In the genomic region with DNA sequence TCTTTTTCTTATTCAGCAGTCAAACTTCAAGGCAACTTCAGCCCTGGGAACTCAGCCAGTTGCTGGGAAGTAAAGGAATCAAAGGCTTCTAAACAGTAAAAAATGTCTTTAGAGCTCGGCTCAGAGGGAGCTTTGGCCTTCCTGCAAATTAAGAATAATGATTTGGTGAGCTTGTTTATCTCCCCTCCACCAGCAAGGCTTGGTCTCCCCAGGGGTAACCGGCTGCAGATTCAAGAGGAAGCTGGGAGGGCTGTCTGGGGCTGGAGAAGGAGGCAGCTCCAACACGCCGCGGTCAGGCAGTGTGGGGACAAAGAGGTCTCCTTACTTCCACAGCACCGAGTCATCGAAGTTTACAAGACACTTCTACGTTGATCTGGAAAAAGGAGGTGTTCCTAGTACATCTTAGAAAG, we compare ENCODE assay signal across 16 cellular contexts. TPM values are rescaled to one million over a fixed set of nuclear protein-coding genes. Genes with fewer than 3 reads are reported as not detected.
DNase-seq lines count a peak whose midpoint lies in the region; ATAC-seq, FAIRE-seq and TF ChIP-seq lines count a peak whose summit lies in the region.
"Had no signal": no experiment of that assay in that cellular context is flagged by ENCODE, and none has a peak within 500 bp of the region (broad histone marks: within the 10 kb centered on the region; RNA-seq: fewer than 3 reads in every experiment).

No MANE protein-coding gene starts in this region.

- no peak for ATAC-seq in gastrocnemius medialis

- peak overlapping the region in 1 of 2 donors; percentile 4 for H3K9ac ChIP-seq in kidney (ENCODE audit: low read length in 2 of 2)

- H3K27ac ChIP-seq in kidney (ENCODE audit: low read depth in 2 of 2, low read length in 2 of 2): no peak overlapping the region
- peak overlapping the region in 3 of 4 donors; percentile 21 to 63 (median 62) for H3K27ac ChIP-seq in gastrocnemius medialis
- H3K27ac ChIP-seq: brain microvascular endothelial cell had no signal

- H3K9me3 Mint-ChIP-seq in endothelial cell (ENCODE audit: unreplicated experiment): no peaks in the 10 kb centered on the region

- TF ChIP-seq CTCF in astrocyte of the spinal cord (IDR thresholded peaks at IDR 0.05; ENCODE audit: low read depth, low read length): no peak
- TF ChIP-seq CTCF in kidney (IDR thresholded peaks at IDR 0.05; ENCODE audit: borderline replicate concordance, extremely low read depth, insufficient read depth): no peak
- TF ChIP-seq CTCF in gastrocnemius medialis (IDR thresholded peaks at IDR 0.05 in 4 of 5, conservative IDR thresholded peaks at IDR 0.05 in 1 of 5): no peak
- TF ChIP-seq CTCF in endothelial cell (IDR thresholded peaks at IDR 0.05; ENCODE audit: unreplicated experiment): no peak

- no peak for FAIRE-seq in kidney (lab: Jason Lieb, UNC)

- peaks cover 0 to 12% of the 10 kb centered on the region in 2 donors for H3K4me1 ChIP-seq in kidney (ENCODE audit: control insufficient read depth in 1 of 2, insufficient read depth in 1 of 2, low read depth in 1 of 2, low read length in 2 of 2)
- no peaks in the 10 kb centered on the region for H3K4me1 ChIP-seq in gastrocnemius medialis
- H3K4me1 ChIP-seq: BE2C had no signal

- H3K9me3 ChIP-seq in kidney (ENCODE audit: control insufficient read depth in 1 of 2, low read length in 2 of 2): no peaks in the 10 kb centered on the region
- H3K9me3 ChIP-seq in gastrocnemius medialis: no peaks in the 10 kb centered on the region
- H3K9me3 ChIP-seq: BE2C had no signal

- DNase-seq in H7 (peak; percentile 65), astrocyte of the spinal cord (ENCODE audit: low read depth, low spot score) (peak; percentile 24), kidney (peak; percentile 55), gastrocnemius medialis (no peak), endothelial cell (ENCODE audit: low spot score) (no peak), mucosa of gallbladder (ENCODE audit: low spot score) (no peak), NCI-H774 (lab: John Stamatoyannopoulos, UW) (no peak), NCI-H1417 treated with DMSO at 0.1 percent for 48 hours (lab: John Stamatoyannopoulos, UW) (no peak)
- DNase-seq: activated CD4-positive, alpha-beta T cell treated with anti-CD3 and anti-CD28 coated beads for 48 hours; BE2C; brain microvascular endothelial cell; mammary epithelial cell; NCI-H1436 treated with DMSO at 0.1 percent for 48 hours; NCI-H526 treated with DMSO at 0.1 percent for 48 hours; stimulated activated CD4-positive, alpha-beta T cell treated with anti-CD3 and anti-CD28 coated beads, Interleukin-2, amount 100 ng/mL, for 24 hours had no signal

- H3K27me3 ChIP-seq in H7 (ENCODE audit: control insufficient read depth, insufficient read depth, low read length) (peaks cover 1% of the 10 kb centered on the region; the same call in 1 of the 2 replicates), gastrocnemius medialis (peaks cover 10 to 36% (median 16%) of the 10 kb centered on the region in 3 donors)
- H3K27me3 ChIP-seq: BE2C had no signal

- no peak overlapping the region for H3K27ac Mint-ChIP-seq in endothelial cell (ENCODE audit: unreplicated experiment)
- H3K27ac Mint-ChIP-seq: progenitor cell of endocrine pancreas had no signal

- peaks cover 17% of the 10 kb centered on the region for H3K4me1 Mint-ChIP-seq in endothelial cell (ENCODE audit: unreplicated experiment)

- peaks cover 3% of the 10 kb centered on the region for H3K27me3 Mint-ChIP-seq in endothelial cell (ENCODE audit: unreplicated experiment)

- intact Hi-C loops in kidney (cut with DNase I): no loop called here
- intact Hi-C loops in gastrocnemius medialis (cut with DNase I; ENCODE audit: low total_unique reads): no loop called here

- H3K4me3 Mint-ChIP-seq in endothelial cell (ENCODE audit: unreplicated experiment): no peak overlapping the region

- no peak for TF ChIP-seq POLR2A in gastrocnemius medialis (IDR thresholded peaks at IDR 0.05)

- H3K4me3 ChIP-seq in H7 (ENCODE audit: insufficient read depth, low read depth, low read length) (no peak overlapping the region), astrocyte of the spinal cord (ENCODE audit: low read depth, low read length) (no peak overlapping the region), kidney (ENCODE audit: low read length in 2 of 2) (no peak overlapping the region), gastrocnemius medialis (no peak overlapping the region)

- in situ Hi-C loops in astrocyte of the spinal cord (cut with HindIII; ENCODE audit: low sequenced_read_pairs): no loop called here
- in situ Hi-C loops in gastrocnemius medialis (cut with MboI; ENCODE audit: low sequenced_read_pairs in 4 of 4): no loop called here

- H3K36me3 Mint-ChIP-seq in endothelial cell (ENCODE audit: low read depth, unreplicated experiment): no peaks in the 10 kb centered on the region

- H3K36me3 ChIP-seq in H7 (replicated peaks; ENCODE audit: control insufficient read depth, insufficient read depth, low read length): no peaks in the 10 kb centered on the region
- no peaks in the 10 kb centered on the region for H3K36me3 ChIP-seq in kidney (ENCODE audit: control insufficient read depth in 1 of 2, insufficient read depth in 2 of 2, low read length in 2 of 2)
- H3K36me3 ChIP-seq in gastrocnemius medialis: no peaks in the 10 kb centered on the region
- H3K36me3 ChIP-seq: BE2C, brain microvascular endothelial cell had no signal

RNA-seq across cellular contexts. Expression of gene DOC2B, which starts 17.8 kb away (rescaled TPM):
- 0.04 and 1.1 TPM in 2 replicates for total RNA-seq in H7 (2014; rRNA removed; shearing (Covaris generic))
- total RNA-seq in kidney (21.6 TPM), gastrocnemius medialis (1 to 10 TPM; 1.1 to 4.0 (median 3.8) TPM), endothelial cell (ENCODE audit: unreplicated experiment) (0.33 TPM), mucosa of gallbladder (4.5 TPM)
- polyA plus RNA-seq in kidney (ENCODE audit: insufficient read depth, low read depth, low replicate concordance): 4.2 TPM
- polyA plus RNA-seq: mammary epithelial cell had no signal

Comparison
In these comparisons a context has a peak if more than half of its experiments do, and no peak if none do; other contexts are left out.
1. DNase-seq: peak in H7 (single experiment), astrocyte of the spinal cord (single experiment) and kidney (single experiment); none in gastrocnemius medialis (0 of 2), endothelial cell (single experiment), mucosa of gallbladder (single experiment), NCI-H774 (single experiment) and NCI-H1417 treated with DMSO at 0.1 percent for 48 hours (single experiment).
2. H3K27ac ChIP-seq: peak in gastrocnemius medialis (3 of 4); none in kidney (0 of 2).